9 cellular contexts compared by ENCODE assay signal in genomic region chr6:29834564-29835436, GRCh38. TPM values are rescaled to one million over a fixed set of nuclear protein-coding genes. Genes with fewer than 3 reads are reported as not detected.
DNase-seq lines count a peak whose midpoint lies in the region; ATAC-seq and TF ChIP-seq lines count a peak whose summit lies in the region.
"Had no signal": no experiment of that assay in that cellular context is flagged by ENCODE, and none has a peak within 500 bp of the region (broad histone marks: within the 10 kb centered on the region; RNA-seq: fewer than 3 reads in every experiment).

No MANE protein-coding gene starts in this region.

- peak; percentile 20 for DNase-seq in EL
- DNase-seq in NAMALWA (ENCODE audit: low spot score) = peak; percentile 47
- peak; percentile 52 for DNase-seq in activated T-cell treated with anti-CD3 and anti-CD28 coated beads for 4 hours
- no peak for DNase-seq in fibroblast of villous mesenchyme (ENCODE audit: low read depth)
- DNase-seq in retina = peak; percentile 77
- no peak for DNase-seq in H4 (ENCODE audit: low spot score)
- DNase-seq in HCEC 1CT = no peak

- no peak for ATAC-seq in GM18511 (IDR thresholded peaks at IDR 0.05; ENCODE audit: unreplicated experiment)

- peak; percentile 78 for TF ChIP-seq CTCF in fibroblast of villous mesenchyme (IDR thresholded peaks at IDR 0.05; ENCODE audit: insufficient read depth, low read depth, low read length)

- H3K4me3 ChIP-seq in fibroblast of villous mesenchyme (ENCODE audit: low read depth, low read length) = no peak overlapping the region

RNA-seq across cellular contexts. Expression of gene HLA-G, which starts 7.2 kb away (rescaled TPM):
- total RNA-seq in fibroblast of villous mesenchyme = not detected in 2 replicates
- not detected in 2 replicates for total RNA-seq in H4 (2014; rRNA removed; shearing (Covaris generic))
- total RNA-seq: pulmonary artery endothelial cell had no signal

Comparison
In these comparisons a context has a peak if more than half of its experiments do, and no peak if none do; other contexts are left out.
1. DNase-seq: peak in EL (single experiment), NAMALWA (single experiment), activated T-cell treated with anti-CD3 and anti-CD28 coated beads for 4 hours (single experiment) and retina (single experiment); none in fibroblast of villous mesenchyme (single experiment), H4 (single experiment) and HCEC 1CT (single experiment).